Comparison of ENCODE assay signal across 9 cellular contexts in the genomic region with DNA sequence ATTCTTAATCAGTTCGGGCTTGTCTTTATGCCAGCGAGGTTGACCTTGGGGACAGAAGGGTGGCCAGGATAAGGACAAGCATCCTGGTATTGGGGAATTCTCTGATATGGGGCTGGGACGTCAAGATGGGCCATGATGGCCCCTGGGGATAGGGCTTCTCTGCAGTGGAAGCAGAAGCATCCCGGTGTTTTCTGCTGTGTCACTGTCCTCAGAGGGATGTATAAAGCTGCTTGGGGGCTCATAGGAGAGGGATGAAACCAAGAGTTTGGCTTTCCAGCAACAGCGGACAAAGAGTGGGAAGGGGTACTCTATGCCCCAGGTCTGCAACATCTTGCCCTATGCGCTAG. TPM values are rescaled to one million over a fixed set of nuclear protein-coding genes. Genes with fewer than 3 reads are reported as not detected.
A peak's percentile ranks its signal among the peaks of the same experiment; 100 is the strongest.
DNase-seq lines count a peak whose midpoint lies in the region; ATAC-seq and TF ChIP-seq lines count a peak whose summit lies in the region.
"Had no signal": no experiment of that assay in that cellular context is flagged by ENCODE, and none has a peak within 500 bp of the region (broad histone marks: within the 10 kb centered on the region; RNA-seq: fewer than 3 reads in every experiment).

No MANE protein-coding gene starts in this region.

- 53% methylated on average over 6 of the region's 6 CpGs for WGBS in right cardiac atrium
- 83 to 85% methylated on average over 6 of the region's 6 CpGs for WGBS in mesodermal cell (ENCODE audit: insufficient coverage in 2 of 2), 2 experiments

- H3K27me3 ChIP-seq in cardiac muscle cell (no peaks in the 10 kb centered on the region), right cardiac atrium (ENCODE audit: control insufficient read depth, insufficient read depth) (no peaks in the 10 kb centered on the region), tibial artery (no peaks in the 10 kb centered on the region), foreskin keratinocyte (peaks cover 25% of the 10 kb centered on the region)

- H3K9me3 ChIP-seq in cardiac muscle cell (ENCODE audit: low read depth) (no peaks in the 10 kb centered on the region), right cardiac atrium (ENCODE audit: control insufficient read depth, low read length) (no peaks in the 10 kb centered on the region), mesodermal cell (ENCODE audit: control insufficient read depth, low read length) (no peaks in the 10 kb centered on the region), tibial artery (no peaks in the 10 kb centered on the region)

- H3K36me3 ChIP-seq in cardiac muscle cell (peaks cover 8% of the 10 kb centered on the region), mesodermal cell (ENCODE audit: control insufficient read depth, insufficient read depth, low read length) (no peaks in the 10 kb centered on the region), tibial artery (no peaks in the 10 kb centered on the region)

- ATAC-seq in right cardiac atrium (no peak), foreskin keratinocyte (no peak), HG03442 (IDR thresholded peaks at IDR 0.05; ENCODE audit: unreplicated experiment) (no peak)

- TF ChIP-seq CTCF in cardiac muscle cell (IDR thresholded peaks at IDR 0.05; ENCODE audit: low read depth, low read length) (no peak), tibial artery (IDR thresholded peaks at IDR 0.05) (no peak), foreskin keratinocyte (conservative IDR thresholded peaks at IDR 0.05) (no peak)

- H3K4me3 ChIP-seq in cardiac muscle cell (peak overlapping the region; percentile 100), right cardiac atrium (ENCODE audit: low read length) (no peak overlapping the region), mesodermal cell (ENCODE audit: extremely low read depth, insufficient read depth, low read length, poor library complexity, severe bottlenecking) (peak overlapping the region; percentile 85), tibial artery (peak overlapping the region; percentile 66 to 81)

- peaks cover 31% of the 10 kb centered on the region for H3K4me1 ChIP-seq in cardiac muscle cell (ENCODE audit: low read depth)
- H3K4me1 ChIP-seq in right cardiac atrium (ENCODE audit: control insufficient read depth, insufficient read depth, low read length) = peaks cover 12% of the 10 kb centered on the region
- peaks cover 50% of the 10 kb centered on the region for H3K4me1 ChIP-seq in mesodermal cell (ENCODE audit: control insufficient read depth, insufficient read depth, low read length, poor library complexity, severe bottlenecking)
- H3K4me1 ChIP-seq in tibial artery = peaks cover 0 to 40% (median 22%) of the 10 kb centered on the region in 4 donors
- H3K4me1 ChIP-seq in foreskin keratinocyte = peaks cover 22% of the 10 kb centered on the region

- H3K27ac ChIP-seq in cardiac muscle cell (peak overlapping the region; percentile 94), right cardiac atrium (ENCODE audit: low read length) (no peak overlapping the region), angular gyrus (ENCODE audit: low read depth, low read length) (peak overlapping the region; percentile 82), mesodermal cell (ENCODE audit: low read depth, low read length, severe bottlenecking) (no peak overlapping the region), tibial artery (peak overlapping the region in 1 of 2 donors; percentile 74), foreskin keratinocyte (no peak overlapping the region)

- no peak for DNase-seq in cardiac muscle cell (ENCODE audit: low read depth in 1 of 2, low spot score in 1 of 2)
- no peak for DNase-seq in right cardiac atrium
- no peak for DNase-seq in tibial artery
- DNase-seq in mesenteric fat pad (ENCODE audit: low spot score) = no peak
- no peak for DNase-seq in foreskin keratinocyte
- DNase-seq: central memory CD4-positive, alpha-beta T cell had no signal

- intact Hi-C loops in right cardiac atrium (cut with DNase I) (loop anchor here in 2 of 4 donors (10.0 kb wide), 2 partner anchors 230 to 370 kb away; no protein-coding TSS in a partner anchor), tibial artery (cut with DNase I; ENCODE audit: low total_unique reads) (no loop called here)

RNA-seq across cellular contexts. Expression of a gene that starts 1.4 kb away (rescaled TPM):
- total RNA-seq in cardiac muscle cell (602 and 603 TPM in 2 replicates), right cardiac atrium (100 to 1,000 TPM; 222 to 294 (median 268) TPM), mesenteric fat pad (13.4 TPM), foreskin keratinocyte (35.8 and 36.3 TPM in 2 replicates)
- polyA plus RNA-seq in cardiac muscle cell (220 and 285 TPM in 2 replicates), right cardiac atrium (189 TPM), foreskin keratinocyte (18.8 and 20.0 TPM in 2 replicates)
- polyA plus RNA-seq in mesodermal cell (2013, experiment 1 of 2) = 110 TPM
- 121 TPM for polyA plus RNA-seq in mesodermal cell (2013, experiment 2 of 2)

Comparison
In these comparisons a context has a peak if more than half of its experiments do, and no peak if none do; other contexts are left out.
1. H3K27ac ChIP-seq: peak in cardiac muscle cell (single experiment) and angular gyrus (single experiment); none in right cardiac atrium (single experiment), mesodermal cell (single experiment) and foreskin keratinocyte (single experiment).